12 cellular contexts compared by ENCODE assay signal in the genomic region with DNA sequence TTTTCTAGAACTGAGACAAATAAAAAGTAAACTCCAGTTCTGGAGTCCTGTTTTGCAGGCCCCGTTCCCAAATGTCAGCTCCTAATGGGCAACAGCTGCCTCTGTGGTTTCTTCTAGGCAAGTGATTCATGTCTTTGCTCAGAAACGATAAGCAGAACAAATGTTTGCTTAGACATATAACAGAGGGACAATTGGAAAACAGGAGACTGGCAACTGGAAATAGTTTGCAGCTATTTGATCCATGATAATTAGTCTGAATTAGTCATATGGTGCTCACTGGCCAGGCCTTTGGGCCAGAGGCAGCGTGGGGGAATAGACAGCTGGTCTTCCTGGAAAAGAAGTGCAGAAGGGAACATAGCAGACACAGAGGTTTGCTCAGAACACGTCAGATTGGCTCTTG. TPM values are rescaled to one million over a fixed set of nuclear protein-coding genes. Genes with fewer than 3 reads are reported as not detected.
DNase-seq lines count a peak whose midpoint lies in the region; ATAC-seq and TF ChIP-seq lines count a peak whose summit lies in the region.
"Had no signal": no experiment of that assay in that cellular context is flagged by ENCODE, and none has a peak within 500 bp of the region (broad histone marks: within the 10 kb centered on the region; RNA-seq: fewer than 3 reads in every experiment).

No MANE protein-coding gene starts in this region.

- no peaks in the 10 kb centered on the region for H3K27me3 ChIP-seq in RWPE2 (ENCODE audit: insufficient read depth, poor library complexity, severe bottlenecking)

- peak overlapping the region; percentile 53 for H3K27ac Mint-ChIP-seq in progenitor cell of endocrine pancreas
- H3K27ac Mint-ChIP-seq in naive thymus-derived CD8-positive, alpha-beta T cell = no peak overlapping the region
- H3K27ac Mint-ChIP-seq: memory B cell had no signal

- H3K4me1 Mint-ChIP-seq in progenitor cell of endocrine pancreas (ENCODE audit: low read depth) = peaks cover 11% of the 10 kb centered on the region
- H3K4me1 Mint-ChIP-seq in naive thymus-derived CD8-positive, alpha-beta T cell = peaks cover 0 to 4% (median 0%) of the 10 kb centered on the region in 4 donors
- H3K4me1 Mint-ChIP-seq: memory B cell had no signal

- TF ChIP-seq CTCF in RWPE2 (IDR thresholded peaks at IDR 0.05; ENCODE audit: poor library complexity, severe bottlenecking) = no peak
- no peak for TF ChIP-seq CTCF in fibroblast of pulmonary artery (IDR thresholded peaks at IDR 0.05; ENCODE audit: low read length, missing control alignments)
- TF ChIP-seq CTCF in progenitor cell of endocrine pancreas (IDR thresholded peaks at IDR 0.05; ENCODE audit: unreplicated experiment) = no peak

- H3K27ac ChIP-seq in RWPE2 (ENCODE audit: poor library complexity, severe bottlenecking) = peak overlapping the region; percentile 15

- H3K36me3 Mint-ChIP-seq in progenitor cell of endocrine pancreas (ENCODE audit: insufficient read depth) = no peaks in the 10 kb centered on the region
- H3K36me3 Mint-ChIP-seq in naive thymus-derived CD8-positive, alpha-beta T cell = peaks cover 0 to 5% (median 2%) of the 10 kb centered on the region in 3 donors
- H3K36me3 Mint-ChIP-seq: memory B cell had no signal

- peaks cover 14% of the 10 kb centered on the region for H3K27me3 Mint-ChIP-seq in progenitor cell of endocrine pancreas
- peaks cover 11 to 59% (median 36%) of the 10 kb centered on the region in 5 donors for H3K27me3 Mint-ChIP-seq in naive thymus-derived CD8-positive, alpha-beta T cell
- H3K27me3 Mint-ChIP-seq: memory B cell had no signal

- H3K36me3 ChIP-seq in RWPE2 (ENCODE audit: low read depth) = no peaks in the 10 kb centered on the region

- H3K4me1 ChIP-seq in RWPE2 (ENCODE audit: insufficient read depth, poor library complexity, severe bottlenecking) = peaks cover 8% of the 10 kb centered on the region
- H3K4me1 ChIP-seq: Caco-2 had no signal

- ATAC-seq in RWPE2 (ENCODE audit: low read depth) (peak; percentile 89), GM21717 (IDR thresholded peaks at IDR 0.05; ENCODE audit: unreplicated experiment) (no peak), HG03521 (IDR thresholded peaks at IDR 0.05; ENCODE audit: unreplicated experiment) (no peak)
- ATAC-seq in naive thymus-derived CD8-positive, alpha-beta T cell = no peak

- DNase-seq in DMS 273 treated with DMSO at 0.1 percent for 48 hours (lab: John Stamatoyannopoulos, UW) = peak; percentile 54
- no peak for DNase-seq in RWPE2 (ENCODE audit: low spot score)
- peak; percentile 95 for DNase-seq in fibroblast of pulmonary artery (ENCODE audit: low read depth)
- no peak for DNase-seq in progenitor cell of endocrine pancreas (ENCODE audit: low spot score, unreplicated experiment)
- no peak for DNase-seq in naive thymus-derived CD8-positive, alpha-beta T cell
- no peak for DNase-seq in stimulated activated CD4-positive, alpha-beta T cell treated with anti-CD3 and anti-CD28 coated beads, Interleukin-2, amount 100 ng/mL, for 24 hours
- DNase-seq: activated gamma-delta T cell treated with Interleukin-2 at 50 U/mL for 16 hours, Caco-2, NCI-H2081 had no signal

- POLR2A ChIA-PET in naive thymus-derived CD8-positive, alpha-beta T cell (lab: Charles Lee) = no interaction called here

- H3K9me3 ChIP-seq in RWPE2 (ENCODE audit: severe bottlenecking) = no peaks in the 10 kb centered on the region

- H3K4me3 Mint-ChIP-seq in progenitor cell of endocrine pancreas (ENCODE audit: low read depth) = no peak overlapping the region
- H3K4me3 Mint-ChIP-seq in naive thymus-derived CD8-positive, alpha-beta T cell = no peak overlapping the region
- H3K4me3 Mint-ChIP-seq: memory B cell had no signal

- H3K4me3 ChIP-seq in RWPE2 (ENCODE audit: severe bottlenecking) = no peak overlapping the region
- H3K4me3 ChIP-seq in fibroblast of pulmonary artery (replicated peaks; ENCODE audit: low read depth, low read length) = no peak overlapping the region

- peaks cover 8% of the 10 kb centered on the region for H3K9me3 Mint-ChIP-seq in progenitor cell of endocrine pancreas (ENCODE audit: low read depth)
- H3K9me3 Mint-ChIP-seq in naive thymus-derived CD8-positive, alpha-beta T cell = peaks cover 0 to 4% (median 0%) of the 10 kb centered on the region in 9 donors

RNA-seq across cellular contexts. Expression of a gene that starts 29.2 kb away (rescaled TPM):
- 15.0 and 15.5 TPM in 2 replicates for total RNA-seq in progenitor cell of endocrine pancreas
- not detected for total RNA-seq in naive thymus-derived CD8-positive, alpha-beta T cell
- under 1 TPM in 1 of 3 donors, not detected in 2; 0.09 TPM for polyA plus RNA-seq in naive thymus-derived CD8-positive, alpha-beta T cell
- total RNA-seq: Caco-2 had no signal

Comparison
In these comparisons a context has a peak if more than half of its experiments do, and no peak if none do; other contexts are left out.
1. DNase-seq: peak in DMS 273 treated with DMSO at 0.1 percent for 48 hours (single experiment) and fibroblast of pulmonary artery (single experiment); none in RWPE2 (single experiment), progenitor cell of endocrine pancreas (single experiment), naive thymus-derived CD8-positive, alpha-beta T cell (0 of 10) and stimulated activated CD4-positive, alpha-beta T cell treated with anti-CD3 and anti-CD28 coated beads, Interleukin-2, amount 100 ng/mL, for 24 hours (0 of 2).
2. RNA of a gene that starts 29.2 kb away (total RNA-seq): 15.0 to 15.5 TPM in progenitor cell of endocrine pancreas; not detected in naive thymus-derived CD8-positive, alpha-beta T cell; every median in the first group is over 10 times any median in the second.